In the genomic region with DNA sequence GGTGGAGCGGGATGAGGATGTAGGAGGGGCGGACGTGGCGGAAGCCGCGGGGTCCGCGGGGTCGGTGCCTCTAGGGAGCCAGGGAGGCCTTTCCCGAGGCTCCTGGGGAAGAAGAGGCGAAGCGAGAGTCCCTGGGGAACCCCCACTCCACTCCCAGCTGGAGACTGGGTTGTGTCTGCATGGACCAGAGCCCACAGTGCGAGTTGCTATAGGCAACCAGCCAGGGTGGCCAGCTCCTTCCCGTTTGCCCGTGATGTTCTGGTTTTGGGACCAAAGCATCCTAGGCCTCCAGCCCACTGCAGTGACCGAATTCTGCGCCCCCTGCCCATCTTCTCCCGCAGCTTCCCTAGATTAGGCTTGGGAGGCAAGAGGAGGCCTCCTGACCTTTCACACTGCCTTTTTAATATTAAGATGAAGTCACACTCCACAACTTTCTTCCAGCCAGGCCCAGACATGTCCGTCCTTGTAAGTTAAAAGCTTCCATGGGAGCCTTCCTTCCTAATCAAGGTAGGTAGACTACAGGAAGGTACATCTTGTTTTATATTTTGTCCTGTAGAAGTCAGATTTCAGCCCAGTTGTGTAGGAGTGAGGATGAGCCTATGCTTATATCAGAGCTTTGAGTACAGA, we compare ENCODE assay signal across 8 cellular contexts. TPM values are rescaled to one million over a fixed set of nuclear protein-coding genes. Genes with fewer than 3 reads are reported as not detected.
DNase-seq lines count a peak whose midpoint lies in the region; ATAC-seq and TF ChIP-seq lines count a peak whose summit lies in the region.

No MANE protein-coding gene starts in this region.

- H3K4me3 ChIP-seq in adipocyte (ENCODE audit: low read length) (peak overlapping the region; percentile 85), right atrium auricular region (peak overlapping the region; percentile 74 to 86)

- H3K9ac ChIP-seq in adipocyte (ENCODE audit: low read length): peak overlapping the region; percentile 97

- TF ChIP-seq CTCF in right atrium auricular region (IDR thresholded peaks at IDR 0.05): no peak

- H3K4me1 ChIP-seq in adipocyte (ENCODE audit: control insufficient read depth, insufficient read depth, low read length) (peaks cover 7% of the 10 kb centered on the region), right atrium auricular region (peaks cover 0 to 15% of the 10 kb centered on the region in 2 donors)

- H3K36me3 ChIP-seq in adipocyte (ENCODE audit: control insufficient read depth, insufficient read depth, low read length, severe bottlenecking) (peaks cover 30% of the 10 kb centered on the region), right atrium auricular region (no peaks in the 10 kb centered on the region)

- peak; percentile 18 for ATAC-seq in GM21786 (IDR thresholded peaks at IDR 0.05; ENCODE audit: unreplicated experiment)

- H3K27ac ChIP-seq in right atrium auricular region: peak overlapping the region; percentile 98

- no peaks in the 10 kb centered on the region for H3K27me3 ChIP-seq in adipocyte (replicated peaks; ENCODE audit: control insufficient read depth, insufficient read depth, low read length)
- no peaks in the 10 kb centered on the region for H3K27me3 ChIP-seq in right atrium auricular region

- H3K9me3 ChIP-seq in adipocyte (ENCODE audit: control insufficient read depth, low read length) (no peaks in the 10 kb centered on the region), right atrium auricular region (no peaks in the 10 kb centered on the region)

- DNase-seq in NCI-H1436 (lab: John Stamatoyannopoulos, UW) (peak; percentile 66), NCI-H1436 treated with DMSO at 0.1 percent for 48 hours (lab: John Stamatoyannopoulos, UW) (no peak), LoVo (ENCODE audit: low spot score) (peak; percentile 31), adipocyte (ENCODE audit: low read depth) (peak; percentile 80), right atrium auricular region (ENCODE audit: low spot score) (peak; percentile 73), renal cortical epithelial cell (ENCODE audit: low read depth) (peak; percentile 23), UCSD-AML1 (lab: John Stamatoyannopoulos, UW; ENCODE audit: unreplicated experiment) (no peak)

RNA-seq across cellular contexts. Expression of a gene that starts 0.5 kb away (rescaled TPM):
- total RNA-seq in right atrium auricular region (10 to 100 TPM; 57.3 to 62.8 TPM), renal cortical epithelial cell (53.7 and 60.3 TPM in 2 replicates)

RNA-seq across cellular contexts. Expression of a gene that starts 42.6 kb away (rescaled TPM):
- total RNA-seq in right atrium auricular region (under 1 TPM; 0.22 to 0.43 TPM), renal cortical epithelial cell (0.05 TPM in 1 of 2 replicates, not detected in the other)

RNA-seq across cellular contexts. Expression of a gene that starts 43.0 kb away (rescaled TPM):
- total RNA-seq in right atrium auricular region (1 to 10 TPM; 3.1 to 3.6 TPM), renal cortical epithelial cell (3.2 and 4.2 TPM in 2 replicates)

Comparison
In these comparisons a context has a peak if more than half of its experiments do, and no peak if none do; other contexts are left out.
1. DNase-seq: peak in NCI-H1436 (single experiment), LoVo (single experiment), adipocyte (single experiment), right atrium auricular region (single experiment) and renal cortical epithelial cell (single experiment); none in NCI-H1436 treated with DMSO at 0.1 percent for 48 hours (single experiment) and UCSD-AML1 (single experiment).